ENCODE assay signal across 1 cellular context in genomic region chr1:201745023-201745422, GRCh38.
TF ChIP-seq lines count a peak whose summit lies in the region.

No MANE protein-coding gene starts in this region.

TF ChIP-seq in IMR-90, 13 proteins besides CTCF, POLR2A, EP300 and RAD21 (continued from another document):
- TF ChIP-seq MAZ (IDR thresholded peaks at IDR 0.05; ENCODE audit: borderline replicate concordance, low read depth, low read length) (no peak), ELK1 (IDR thresholded peaks at IDR 0.05; ENCODE audit: borderline replicate concordance, low read depth, low read length) (no peak)
